Comparison of ENCODE assay signal across 34 cellular contexts in genomic region chr7:4962872-4963775, GRCh38. TPM values are rescaled to one million over a fixed set of nuclear protein-coding genes. Genes with fewer than 3 reads are reported as not detected.
A peak's percentile ranks its signal among the peaks of the same experiment; 100 is the strongest.
DNase-seq lines count a peak whose midpoint lies in the region; ATAC-seq and TF ChIP-seq lines count a peak whose summit lies in the region.
"Had no signal": no experiment of that assay in that cellular context is flagged by ENCODE, and none has a peak within 500 bp of the region (broad histone marks: within the 10 kb centered on the region; RNA-seq: fewer than 3 reads in every experiment).

No MANE protein-coding gene starts in this region.

- no peak overlapping the region for H3K4me3 ChIP-seq in spleen
- H3K4me3 ChIP-seq: BLaER1, cardiac muscle cell, thyroid gland had no signal

- CTCF ChIA-PET in activated CD4-positive, alpha-beta memory T cell treated with anti-CD3 and anti-CD28 coated beads for 36 hours (lab: Charles Lee) = no interaction called here

- 73 to 85% (median 80%) methylated on average over 19 of the region's 19 CpGs for WGBS in spleen, 5 donors

- no peak for TF ChIP-seq POLR2A in spleen (IDR thresholded peaks at IDR 0.05)

- peaks cover 5% of the 10 kb centered on the region for H3K4me1 Mint-ChIP-seq in activated CD4-positive, alpha-beta memory T cell treated with anti-CD3 and anti-CD28 coated beads for 36 hours (ENCODE audit: low read depth)
- H3K4me1 Mint-ChIP-seq: memory B cell had no signal

- POLR2A ChIA-PET in activated CD4-positive, alpha-beta memory T cell treated with anti-CD3 and anti-CD28 coated beads for 36 hours (lab: Charles Lee) = no interaction called here

- H3K27ac Mint-ChIP-seq in activated CD4-positive, alpha-beta memory T cell treated with anti-CD3 and anti-CD28 coated beads for 36 hours = no peak overlapping the region
- H3K27ac Mint-ChIP-seq: activated B cell treated with CpG ODN at 0.5 μM for 24 hours; activated T-cell treated with anti-CD3 and anti-CD28 coated beads, Interleukin-2, amount 50 U/mL, for 24 hours; memory B cell; stimulated activated naive CD8-positive, alpha-beta T cell treated with anti-CD3 and anti-CD28 coated beads, Interleukin-15, amount 100 ng/mL, for 72 hours; T-cell had no signal

- H3K9me3 ChIP-seq in spleen = no peaks in the 10 kb centered on the region
- H3K9me3 ChIP-seq: BLaER1, neutrophil, thyroid gland had no signal

- H3K27me3 ChIP-seq in foreskin keratinocyte = peaks cover 15% of the 10 kb centered on the region
- H3K27me3 ChIP-seq in spleen (replicated peaks in 1 of 7) = peaks cover 0 to 75% (median 27%) of the 10 kb centered on the region in 7 donors

- DNase-seq in DMS 273 treated with DMSO at 0.1 percent for 48 hours (lab: John Stamatoyannopoulos, UW) = peak; percentile 16
- DNase-seq in NCI-H2171 (lab: John Stamatoyannopoulos, UW) = peak; percentile 56
- DNase-seq in foreskin keratinocyte = no peak
- DNase-seq in spleen = peak; percentile 63
- no peak for DNase-seq in activated CD4-positive, alpha-beta memory T cell treated with anti-CD3 and anti-CD28 coated beads for 36 hours
- DNase-seq in NCI-H446 treated with DMSO at 0.1 percent for 48 hours (lab: John Stamatoyannopoulos, UW) = no peak
- DNase-seq: activated B cell treated with CpG ODN at 0.5 μM for 24 hours; activated CD4-positive, alpha-beta T cell treated with anti-CD3 and anti-CD28 coated beads, Interleukin-2, amount 50 U/mL, for 1 hour; activated T-cell treated with anti-CD3 and anti-CD28 coated beads, Interleukin-2, amount 50 U/mL, for 24 hours; cortex of kidney; effector memory CD4-positive, alpha-beta T cell; immature natural killer cell; NCI-H1092 treated with DMSO at 0.1 percent for 48 hours; NCI-H187 treated with DMSO at 0.1 percent for 48 hours; NCI-H345; NCI-H82; right cardiac atrium; stimulated activated CD8-positive, alpha-beta memory T cell treated with anti-CD3 and anti-CD28 coated beads, Interleukin-4, amount 100 ng/mL, for 48 hours; stimulated activated naive CD8-positive, alpha-beta T cell treated with anti-CD3 and anti-CD28 coated beads, Interleukin-15, amount 100 ng/mL, for 72 hours; T-cell; thyroid gland had no signal

- H3K9me3 Mint-ChIP-seq in activated CD4-positive, alpha-beta memory T cell treated with anti-CD3 and anti-CD28 coated beads for 36 hours = no peaks in the 10 kb centered on the region
- H3K9me3 Mint-ChIP-seq: activated B cell treated with CpG ODN at 0.5 μM for 24 hours; activated T-cell treated with anti-CD3 and anti-CD28 coated beads, Interleukin-2, amount 50 U/mL, for 24 hours; immature natural killer cell; memory B cell; stimulated activated naive CD8-positive, alpha-beta T cell treated with anti-CD3 and anti-CD28 coated beads, Interleukin-15, amount 100 ng/mL, for 72 hours; T-cell had no signal

- H3K36me3 Mint-ChIP-seq in activated CD4-positive, alpha-beta memory T cell treated with anti-CD3 and anti-CD28 coated beads for 36 hours = no peaks in the 10 kb centered on the region
- H3K36me3 Mint-ChIP-seq: immature natural killer cell, memory B cell, T-cell had no signal

- peaks cover 18% of the 10 kb centered on the region for H3K27me3 Mint-ChIP-seq in activated CD4-positive, alpha-beta memory T cell treated with anti-CD3 and anti-CD28 coated beads for 36 hours

- ATAC-seq in foreskin keratinocyte (peak; percentile 23), HG03196 (IDR thresholded peaks at IDR 0.05; ENCODE audit: unreplicated experiment) (no peak)
- ATAC-seq: HCT116; right cardiac atrium; stimulated activated naive CD8-positive, alpha-beta T cell treated with anti-CD3 and anti-CD28 coated beads, Interleukin-15, amount 100 ng/mL, for 72 hours; T-cell had no signal

- intact Hi-C loops in spleen (cut with DNase I; ENCODE audit: low total_unique reads) = no loop called here
- intact Hi-C loops in activated CD4-positive, alpha-beta memory T cell treated with anti-CD3 and anti-CD28 coated beads for 36 hours (cut with micrococcal nuclease) = no loop called here

- TF ChIP-seq CTCF in foreskin keratinocyte (conservative IDR thresholded peaks at IDR 0.05) = no peak
- no peak for TF ChIP-seq CTCF in spleen (IDR thresholded peaks at IDR 0.05 in 8 of 11, conservative IDR thresholded peaks at IDR 0.05 in 3 of 11)

- H3K36me3 ChIP-seq in spleen = no peaks in the 10 kb centered on the region
- H3K36me3 ChIP-seq: BLaER1, cardiac muscle cell, neutrophil, thyroid gland had no signal

- H3K4me3 Mint-ChIP-seq in activated CD4-positive, alpha-beta memory T cell treated with anti-CD3 and anti-CD28 coated beads for 36 hours = no peak overlapping the region
- H3K4me3 Mint-ChIP-seq: activated B cell treated with CpG ODN at 0.5 μM for 24 hours; activated T-cell treated with anti-CD3 and anti-CD28 coated beads, Interleukin-2, amount 50 U/mL, for 24 hours; immature natural killer cell; memory B cell; stimulated activated naive CD8-positive, alpha-beta T cell treated with anti-CD3 and anti-CD28 coated beads, Interleukin-15, amount 100 ng/mL, for 72 hours; T-cell had no signal

- H3K4me1 ChIP-seq in foreskin keratinocyte (no peaks in the 10 kb centered on the region), spleen (peaks cover 0 to 12% (median 8%) of the 10 kb centered on the region in 6 donors)
- H3K4me1 ChIP-seq: BLaER1 had no signal

- no peak overlapping the region for H3K27ac ChIP-seq in foreskin keratinocyte
- no peak overlapping the region for H3K27ac ChIP-seq in spleen
- H3K27ac ChIP-seq: BLaER1, cardiac muscle cell, epithelial cell of prostate, neutrophil, RWPE1, thyroid gland had no signal

RNA-seq across cellular contexts. Expression of gene MMD2, which starts 4.1 kb away (rescaled TPM):
- total RNA-seq in foreskin keratinocyte (not detected in 2 replicates), spleen (not detected)
- polyA plus RNA-seq in foreskin keratinocyte (not detected in 2 replicates), spleen (not detected)
- total RNA-seq in activated CD4-positive, alpha-beta memory T cell treated with anti-CD3 and anti-CD28 coated beads for 36 hours = not detected
- total RNA-seq: activated B cell treated with CpG ODN at 0.5 μM for 24 hours, astrocyte, cardiac muscle cell, G401, HT-29, MCF 10A, right cardiac atrium, SK-MEL-5, T-cell had no signal
- polyA plus RNA-seq: cardiac muscle cell, immature natural killer cell, right cardiac atrium had no signal

Comparison
In these comparisons a context has a peak if more than half of its experiments do, and no peak if none do; other contexts are left out.
1. DNase-seq: peak in DMS 273 treated with DMSO at 0.1 percent for 48 hours (single experiment), NCI-H2171 (single experiment) and spleen (single experiment); none in foreskin keratinocyte (0 of 2), activated CD4-positive, alpha-beta memory T cell treated with anti-CD3 and anti-CD28 coated beads for 36 hours (single experiment) and NCI-H446 treated with DMSO at 0.1 percent for 48 hours (single experiment).